In the genomic region with DNA sequence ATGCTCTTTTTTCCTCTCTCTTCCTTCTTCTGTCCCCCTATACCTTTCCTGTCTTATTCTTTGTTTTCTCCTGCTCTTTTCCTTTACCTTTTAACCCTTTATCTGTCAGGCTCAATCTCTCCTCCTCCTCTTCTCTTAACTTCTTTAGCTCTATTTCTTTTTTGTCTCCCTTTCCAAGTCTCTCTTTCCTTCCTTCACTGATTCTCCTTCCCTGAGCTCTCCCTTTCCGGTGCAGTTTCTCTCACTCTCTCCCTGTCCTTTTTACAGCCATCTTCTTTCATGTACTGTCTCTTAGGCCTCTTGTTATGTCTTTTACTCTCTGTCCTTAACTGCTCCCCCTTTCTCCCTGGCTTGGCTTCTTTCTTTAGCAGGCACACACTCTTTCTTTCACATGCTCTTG, we compare ENCODE assay signal across 11 cellular contexts.
"Had no signal": no experiment of that assay in that cellular context is flagged by ENCODE, and none has a peak within 500 bp of the region (broad histone marks: within the 10 kb centered on the region; RNA-seq: fewer than 3 reads in every experiment).

No MANE protein-coding gene starts in this region.

- H3K27ac Mint-ChIP-seq: activated CD4-positive, alpha-beta memory T cell treated with anti-CD3 and anti-CD28 coated beads, Interleukin-2, amount 10 ng/mL, durations not matched to agents 7 days and 5 days; activated naive CD4-positive, alpha-beta T cell treated with anti-CD3 and anti-CD28 coated beads for 36 hours; natural killer cell treated with Interleukin-12 subunit alpha and Interleukin-12 subunit beta and Interleukin-15 and Interleukin-18, amount 100 ng/mL, for 72 hours had no signal

- H3K9me3 ChIP-seq: lower lobe of right lung, stomach, thoracic aorta had no signal

- FAIRE-seq: urothelium cell line had no signal

- H3K27me3 Mint-ChIP-seq: activated CD4-positive, alpha-beta memory T cell treated with anti-CD3 and anti-CD28 coated beads, Interleukin-2, amount 10 ng/mL, durations not matched to agents 7 days and 5 days; natural killer cell treated with Interleukin-12 subunit alpha and Interleukin-12 subunit beta and Interleukin-15 and Interleukin-18, amount 100 ng/mL, for 72 hours had no signal

- DNase-seq: activated CD4-positive, alpha-beta memory T cell treated with anti-CD3 and anti-CD28 coated beads, Interleukin-2, amount 10 ng/mL, durations not matched to agents 7 days and 5 days; activated naive CD4-positive, alpha-beta T cell treated with anti-CD3 and anti-CD28 coated beads for 36 hours; amniotic stem cell; lower lobe of right lung; stimulated activated CD4-positive, alpha-beta T cell treated with anti-CD3 and anti-CD28 coated beads, Interleukin-12 subunit alpha, Interleukin-12 subunit beta, amount 100 ng/mL, for 4 hours; stomach had no signal

- H3K27me3 ChIP-seq: stomach had no signal

- H3K9me3 Mint-ChIP-seq: activated CD4-positive, alpha-beta memory T cell treated with anti-CD3 and anti-CD28 coated beads, Interleukin-2, amount 10 ng/mL, durations not matched to agents 7 days and 5 days; natural killer cell treated with Interleukin-12 subunit alpha and Interleukin-12 subunit beta and Interleukin-15 and Interleukin-18, amount 100 ng/mL, for 72 hours had no signal

- H3K27ac ChIP-seq: lower lobe of right lung, stomach, thoracic aorta had no signal

- H3K4me3 Mint-ChIP-seq: activated CD4-positive, alpha-beta memory T cell treated with anti-CD3 and anti-CD28 coated beads, Interleukin-2, amount 10 ng/mL, durations not matched to agents 7 days and 5 days; activated naive CD4-positive, alpha-beta T cell treated with anti-CD3 and anti-CD28 coated beads for 36 hours; natural killer cell treated with Interleukin-12 subunit alpha and Interleukin-12 subunit beta and Interleukin-15 and Interleukin-18, amount 100 ng/mL, for 72 hours had no signal

- H3K4me3 ChIP-seq: lower lobe of right lung, stomach, thoracic aorta had no signal

- ATAC-seq: activated CD4-positive, CD25-positive, alpha-beta regulatory T cell treated with anti-CD3 and anti-CD28 coated beads, Interleukin-2, amount 50 U/mL, for 24 hours; esophagus mucosa; lower lobe of right lung; natural killer cell treated with Interleukin-12 subunit alpha and Interleukin-12 subunit beta and Interleukin-15 and Interleukin-18, amount 100 ng/mL, for 72 hours had no signal

- H3K4me1 ChIP-seq: lower lobe of right lung had no signal
